Comparison of ENCODE assay signal across 7 cellular contexts in the genomic region with DNA sequence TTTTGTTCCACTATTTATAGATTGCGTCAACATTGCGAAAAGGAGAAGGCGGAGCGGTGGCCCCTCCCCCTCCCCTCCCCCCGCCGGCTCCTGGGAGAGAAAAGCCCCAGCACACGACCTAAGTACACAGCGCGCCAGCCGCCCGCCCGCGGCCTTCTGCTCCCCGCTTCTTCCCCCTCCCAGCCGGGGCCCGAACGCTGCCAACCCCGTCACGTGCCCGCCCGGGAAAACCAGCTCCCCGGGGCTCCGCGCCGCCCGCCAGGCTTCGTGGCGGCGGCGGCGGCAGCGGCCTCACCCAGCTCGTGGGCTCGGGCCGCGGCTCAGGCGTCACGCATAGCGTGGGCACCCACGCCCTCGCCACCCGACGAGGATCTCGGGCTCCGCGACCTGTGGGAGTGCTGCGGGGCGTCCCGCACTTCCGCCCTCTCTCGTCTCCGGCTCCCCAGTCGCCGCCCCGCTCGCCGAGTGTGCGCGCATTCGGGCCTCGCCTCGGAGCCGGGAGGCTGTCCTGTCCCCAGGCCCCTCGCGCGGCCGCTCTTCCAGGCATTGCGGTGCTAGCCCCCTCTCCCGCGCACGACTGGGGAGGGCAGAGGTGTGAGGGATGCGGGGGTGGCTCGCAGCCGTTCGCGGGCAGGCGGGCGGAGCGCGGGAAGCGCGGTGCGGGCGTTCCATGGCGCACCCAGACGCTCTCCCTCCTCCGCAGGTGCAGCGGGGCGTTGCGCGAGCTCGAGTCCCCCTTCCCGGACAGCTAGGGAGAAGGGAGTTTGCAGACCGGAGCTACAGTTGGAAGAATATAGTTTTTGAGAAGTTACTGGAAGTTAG.
DNase-seq lines count a peak whose midpoint lies in the region; ATAC-seq lines count a peak whose summit lies in the region.

No MANE protein-coding gene starts in this region.

- peak; percentile 17 for ATAC-seq in GM18909 (IDR thresholded peaks at IDR 0.05; ENCODE audit: poor library complexity, unreplicated experiment)

- DNase-seq in KG1 (lab: John Stamatoyannopoulos, UW) = peak; percentile 69
- DNase-seq in OCI-M1 (lab: John Stamatoyannopoulos, UW) = peak; percentile 96
- DNase-seq in activated T-cell treated with anti-CD3 and anti-CD28 coated beads for 48 hours (ENCODE audit: low read depth) = peak; percentile 65
- DNase-seq in epidermal melanocyte (ENCODE audit: insufficient read length, low spot score) = peak; percentile 93
- peak; percentile 93 for DNase-seq in midbrain (lab: John Stamatoyannopoulos, UW)
- peak; percentile 72 to 75 for DNase-seq in stimulated activated CD8-positive, alpha-beta memory T cell treated with anti-CD3 and anti-CD28 coated beads, Interleukin-15, amount 100 ng/mL, for 4 hours (ENCODE audit: low read depth in 2 of 2)

Comparison
In these comparisons a context has a peak if more than half of its experiments do, and no peak if none do; other contexts are left out.
1. Peak in every context shown above with its lines: DNase-seq and ATAC-seq.